Comparison of ENCODE assay signal across 8 cellular contexts in genomic region chr15:59274126-59274970, GRCh38.
DNase-seq lines count a peak whose midpoint lies in the region; ATAC-seq and TF ChIP-seq lines count a peak whose summit lies in the region.

No MANE protein-coding gene starts in this region.

- TF ChIP-seq CTCF in CD14-positive monocyte (IDR thresholded peaks at IDR 0.05) = no peak
- TF ChIP-seq CTCF in activated B cell treated with CpG ODN at 0.5 μM for 24 hours (IDR thresholded peaks at IDR 0.05) = no peak
- TF ChIP-seq CTCF in left lung (IDR thresholded peaks at IDR 0.05) = no peak

- no peaks in the 10 kb centered on the region for H3K9me3 ChIP-seq in left lung

- H3K27me3 Mint-ChIP-seq in CD14-positive monocyte (ENCODE audit: low read depth in 3 of 3) (no peaks in the 10 kb centered on the region), activated B cell treated with CpG ODN at 0.5 μM for 24 hours (no peaks in the 10 kb centered on the region)

- H3K27ac Mint-ChIP-seq in CD14-positive monocyte (peak overlapping the region in 5 of 7 donors; percentile 7 to 50 (median 38)), activated B cell treated with CpG ODN at 0.5 μM for 24 hours (peak overlapping the region; percentile 57)

- peaks cover 0 to 6% of the 10 kb centered on the region in 2 donors for H3K4me1 ChIP-seq in left lung

- ATAC-seq in HG02981 (IDR thresholded peaks at IDR 0.05; ENCODE audit: unreplicated experiment) (peak; percentile 40), activated B cell treated with CpG ODN at 0.5 μM for 24 hours (ENCODE audit: low read depth) (no peak), left lung (peak; percentile 58), GM18520 (IDR thresholded peaks at IDR 0.05; ENCODE audit: unreplicated experiment) (no peak)

- CTCF ChIA-PET in activated B cell treated with CpG ODN at 0.5 μM for 24 hours (lab: Charles Lee) = no interaction called here

- DNase-seq in CD14-positive monocyte (ENCODE audit: low spot score) (no peak), activated B cell treated with CpG ODN at 0.5 μM for 24 hours (no peak), left lung (no peak), HK-2 (ENCODE audit: unreplicated experiment) (no peak), NCI-H1092 (lab: John Stamatoyannopoulos, UW) (no peak)
- no peak for DNase-seq in stimulated activated CD4-positive, alpha-beta T cell treated with anti-CD3 and anti-CD28 coated beads, Interleukin-1b, Interleukin-23, amount 100 ng/mL, for 48 hours

- POLR2A ChIA-PET in activated B cell treated with CpG ODN at 0.5 μM for 24 hours (lab: Charles Lee) = no interaction called here

- no peaks in the 10 kb centered on the region for H3K9me3 Mint-ChIP-seq in CD14-positive monocyte
- H3K9me3 Mint-ChIP-seq in activated B cell treated with CpG ODN at 0.5 μM for 24 hours = no peaks in the 10 kb centered on the region

- intact Hi-C loops in CD14-positive monocyte (cut with micrococcal nuclease) (no loop called here), activated B cell treated with CpG ODN at 0.5 μM for 24 hours (cut with micrococcal nuclease) (no loop called here), left lung (cut with DNase I) (no loop called here)

- no peaks in the 10 kb centered on the region for H3K36me3 ChIP-seq in left lung

- H3K4me1 Mint-ChIP-seq in CD14-positive monocyte (peaks cover 18% of the 10 kb centered on the region), activated B cell treated with CpG ODN at 0.5 μM for 24 hours (peaks cover 43% of the 10 kb centered on the region)

- H3K4me3 Mint-ChIP-seq in CD14-positive monocyte = no peak overlapping the region
- no peak overlapping the region for H3K4me3 Mint-ChIP-seq in activated B cell treated with CpG ODN at 0.5 μM for 24 hours

- H3K4me3 ChIP-seq in left lung = no peak overlapping the region

- H3K27ac ChIP-seq in left lung = no peak overlapping the region

- H3K36me3 Mint-ChIP-seq in CD14-positive monocyte = peaks cover 3 to 7% of the 10 kb centered on the region in 2 donors
- H3K36me3 Mint-ChIP-seq in activated B cell treated with CpG ODN at 0.5 μM for 24 hours (ENCODE audit: low read depth) = peaks cover 16% of the 10 kb centered on the region

- no peaks in the 10 kb centered on the region for H3K27me3 ChIP-seq in left lung

Comparison
In these comparisons a context has a peak if more than half of its experiments do, and no peak if none do; other contexts are left out.
1. ATAC-seq: peak in HG02981 (single experiment) and left lung (single experiment); none in activated B cell treated with CpG ODN at 0.5 μM for 24 hours (single experiment) and GM18520 (single experiment).